In genomic region chr16:57479422-57480126, GRCh38 we compare ENCODE assay signal across 8 cellular contexts. TPM values are rescaled to one million over a fixed set of nuclear protein-coding genes. Genes with fewer than 3 reads are reported as not detected.
DNase-seq lines count a peak whose midpoint lies in the region; ATAC-seq and TF ChIP-seq lines count a peak whose summit lies in the region.

No MANE protein-coding gene starts in this region.

- TF ChIP-seq CTCF in activated B cell treated with CpG ODN at 0.5 μM for 24 hours (IDR thresholded peaks at IDR 0.05) (no peak), sigmoid colon (IDR thresholded peaks at IDR 0.05) (no peak)

- peaks cover 0 to 21% (median 19%) of the 10 kb centered on the region in 4 donors for H3K4me1 ChIP-seq in sigmoid colon

- H3K27ac Mint-ChIP-seq in activated B cell treated with CpG ODN at 0.5 μM for 24 hours, result no peak overlapping the region

- no peaks in the 10 kb centered on the region for H3K27me3 ChIP-seq in sigmoid colon

- H3K27me3 Mint-ChIP-seq in activated B cell treated with CpG ODN at 0.5 μM for 24 hours, result peaks cover 11% of the 10 kb centered on the region

- peak; percentile 48 for DNase-seq in NCI-H1105 treated with DMSO at 0.1 percent for 48 hours (lab: John Stamatoyannopoulos, UW)
- no peak for DNase-seq in NCI-H1105 (lab: John Stamatoyannopoulos, UW)
- no peak for DNase-seq in activated B cell treated with CpG ODN at 0.5 μM for 24 hours
- DNase-seq in hepatic stellate cell (ENCODE audit: low spot score), result peak; percentile 86
- DNase-seq in sigmoid colon, result no peak
- no peak for DNase-seq in SIG-M5 treated with dmso at 0.1 percent for 504 hours (lab: John Stamatoyannopoulos, UW; ENCODE audit: unreplicated experiment)

- H3K36me3 Mint-ChIP-seq in activated B cell treated with CpG ODN at 0.5 μM for 24 hours (ENCODE audit: low read depth), result no peaks in the 10 kb centered on the region

- 6 to 28% methylated on average over 24 of the region's 24 CpGs for WGBS in sigmoid colon, 2 donors

- H3K9me3 ChIP-seq in sigmoid colon, result no peaks in the 10 kb centered on the region

- TF ChIP-seq POLR2A in sigmoid colon (IDR thresholded peaks at IDR 0.05), result no peak

- CTCF ChIA-PET in activated B cell treated with CpG ODN at 0.5 μM for 24 hours (lab: Charles Lee), result interaction anchor here (1.6 kb wide), 1 partner anchor 40 kb away, joined by 8 read pairs; no protein-coding TSS in a partner anchor

- ATAC-seq in activated B cell treated with CpG ODN at 0.5 μM for 24 hours (ENCODE audit: low read depth), result no peak
- no peak for ATAC-seq in HG03196 (IDR thresholded peaks at IDR 0.05; ENCODE audit: unreplicated experiment)
- no peak for ATAC-seq in HG02610 (IDR thresholded peaks at IDR 0.05; ENCODE audit: unreplicated experiment)

- POLR2A ChIA-PET in activated B cell treated with CpG ODN at 0.5 μM for 24 hours (lab: Charles Lee), result interaction anchor here (1.0 to 1.4 kb wide), 3 partner anchors 15 to 64 kb away, joined by 3 to 4 read pairs (median 4); partner anchors contain the start of genes CIAPIN1 and COQ9

- H3K4me3 Mint-ChIP-seq in activated B cell treated with CpG ODN at 0.5 μM for 24 hours, result peak overlapping the region; percentile 66

- peaks cover 40% of the 10 kb centered on the region for H3K4me1 Mint-ChIP-seq in activated B cell treated with CpG ODN at 0.5 μM for 24 hours

- no peak for TF ChIP-seq EP300 in sigmoid colon (IDR thresholded peaks at IDR 0.05)

- H3K36me3 ChIP-seq in sigmoid colon, result peaks cover 0 to 3% (median 0%) of the 10 kb centered on the region in 4 donors

- intact Hi-C loops in activated B cell treated with CpG ODN at 0.5 μM for 24 hours (cut with micrococcal nuclease), result loop anchor here (2.0 to 5.0 kb wide), 2 partner anchors 17 to 258 kb away; partner anchors contain the start of genes KATNB1 and POLR2C
- intact Hi-C loops in sigmoid colon (cut with DNase I), result no loop called here

- peak overlapping the region; percentile 19 to 60 (median 34) for H3K27ac ChIP-seq in sigmoid colon

- H3K9me3 Mint-ChIP-seq in activated B cell treated with CpG ODN at 0.5 μM for 24 hours, result no peaks in the 10 kb centered on the region

- H3K4me3 ChIP-seq in sigmoid colon, result peak overlapping the region; percentile 16 to 45 (median 38)

RNA-seq across cellular contexts. Expression of gene DOK4, which starts 6.7 kb away (rescaled TPM):
- total RNA-seq in activated B cell treated with CpG ODN at 0.5 μM for 24 hours, result 0.66 and 0.73 TPM in 2 replicates
- total RNA-seq in sigmoid colon, result 10 to 100 TPM in 2 of 4 donors, 1 to 10 TPM in 2; 3.9 to 21.8 (median 10.1) TPM
- 100 to 1,000 TPM; 102 to 147 (median 103) TPM for polyA plus RNA-seq in sigmoid colon

RNA-seq across cellular contexts. Expression of gene POLR2C, which starts 17.1 kb away (rescaled TPM):
- total RNA-seq in activated B cell treated with CpG ODN at 0.5 μM for 24 hours (52.2 and 56.6 TPM in 2 replicates), sigmoid colon (100 to 1,000 TPM in 2 of 4 donors, 10 to 100 TPM in 2; 60.7 to 141 (median 101) TPM)
- 10 to 100 TPM; 52.3 to 77.7 (median 60.1) TPM for polyA plus RNA-seq in sigmoid colon

RNA-seq across cellular contexts. Expression of gene COQ9, which starts 32.3 kb away (rescaled TPM):
- total RNA-seq in activated B cell treated with CpG ODN at 0.5 μM for 24 hours, result 30.4 and 34.1 TPM in 2 replicates
- total RNA-seq in sigmoid colon, result 10 to 100 TPM; 61.4 to 74.5 (median 71.3) TPM
- polyA plus RNA-seq in sigmoid colon, result 100 to 1,000 TPM in 2 of 3 donors, 10 to 100 TPM in 1; 91.6 to 154 (median 123) TPM

RNA-seq across cellular contexts. Expression of gene CIAPIN1, which starts 32.4 kb away (rescaled TPM):
- 47.1 and 52.3 TPM in 2 replicates for total RNA-seq in activated B cell treated with CpG ODN at 0.5 μM for 24 hours
- total RNA-seq in sigmoid colon, result 10 to 100 TPM; 17.1 to 22.5 (median 20.1) TPM
- 10 to 100 TPM; 34.8 to 46.2 (median 45.2) TPM for polyA plus RNA-seq in sigmoid colon

RNA-seq across cellular contexts. Expression of gene CCDC102A, which starts 56.8 kb away (rescaled TPM):
- total RNA-seq in activated B cell treated with CpG ODN at 0.5 μM for 24 hours (15.5 TPM in 2 replicates), sigmoid colon (10 to 100 TPM; 17.8 to 46.8 (median 21.0) TPM)
- polyA plus RNA-seq in sigmoid colon, result 1 to 10 TPM; 1.6 to 4.0 (median 2.4) TPM

Comparison
In these comparisons a context has a peak if more than half of its experiments do, and no peak if none do; other contexts are left out.
1. DNase-seq: peak in NCI-H1105 treated with DMSO at 0.1 percent for 48 hours (single experiment) and hepatic stellate cell (single experiment); none in NCI-H1105 (single experiment), activated B cell treated with CpG ODN at 0.5 μM for 24 hours (single experiment), sigmoid colon (single experiment) and SIG-M5 treated with dmso at 0.1 percent for 504 hours (single experiment).